Comparison of ENCODE assay signal across 16 cellular contexts in the genomic region with DNA sequence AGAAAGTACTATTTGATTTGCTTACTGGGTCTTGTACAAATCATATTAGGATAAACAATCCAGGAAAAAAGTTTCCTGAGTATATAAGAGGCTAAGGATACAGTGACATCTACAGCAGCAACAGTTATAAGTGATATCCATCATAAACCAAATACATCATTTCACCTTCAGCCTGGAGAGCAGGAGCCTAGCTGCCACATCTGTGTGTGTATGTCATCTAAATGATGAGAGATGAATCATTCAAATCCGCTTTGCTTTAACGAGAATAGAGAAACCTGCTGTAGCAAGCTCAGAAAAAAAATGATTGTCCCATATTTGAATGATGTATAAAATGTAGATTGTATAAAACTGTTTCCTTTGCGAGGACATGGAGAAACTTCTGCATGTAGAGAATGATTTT.
DNase-seq lines count a peak whose midpoint lies in the region; ATAC-seq and TF ChIP-seq lines count a peak whose summit lies in the region.
"Had no signal": no experiment of that assay in that cellular context is flagged by ENCODE, and none has a peak within 500 bp of the region (broad histone marks: within the 10 kb centered on the region; RNA-seq: fewer than 3 reads in every experiment).

No MANE protein-coding gene starts in this region.

- H3K79me2 ChIP-seq in SU-DHL-6 (ENCODE audit: insufficient read depth, low read length) = no peaks in the 10 kb centered on the region
- no peaks in the 10 kb centered on the region for H3K79me2 ChIP-seq in neural cell (replicated peaks; ENCODE audit: insufficient read depth, low read length)

- H3K27ac ChIP-seq in SU-DHL-6 (ENCODE audit: low read depth, low read length) = no peak overlapping the region
- H3K27ac ChIP-seq in neural cell (ENCODE audit: low read length) = no peak overlapping the region

- peak overlapping the region; percentile 32 for H2AFZ ChIP-seq in SU-DHL-6 (ENCODE audit: low read depth, low read length, severe bottlenecking)
- no peak overlapping the region for H2AFZ ChIP-seq in neural cell (ENCODE audit: low read depth, low read length)
- H2AFZ ChIP-seq: GM23338 had no signal

- H3K9ac ChIP-seq in SU-DHL-6 (ENCODE audit: low read length) (no peak overlapping the region), neural cell (ENCODE audit: low read length) (no peak overlapping the region)

- TF ChIP-seq EP300 in neural cell (conservative IDR thresholded peaks at IDR 0.05; ENCODE audit: poor library complexity, severe bottlenecking) = peak; percentile 17

- no peak for TF ChIP-seq RAD21 in neural cell (conservative IDR thresholded peaks at IDR 0.05)

- H3K9me2 ChIP-seq in SU-DHL-6 (replicated peaks; ENCODE audit: insufficient read depth, low read length) = no peaks in the 10 kb centered on the region
- no peaks in the 10 kb centered on the region for H3K9me2 ChIP-seq in neural cell (ENCODE audit: insufficient read depth, low read length)

- H3K4me2 ChIP-seq in SU-DHL-6 (ENCODE audit: low read depth, low read length, poor library complexity, severe bottlenecking) (no peak overlapping the region), neural cell (ENCODE audit: low read length) (no peak overlapping the region)
- H3K4me2 ChIP-seq: GM23338 had no signal

- ATAC-seq in HG03469 (IDR thresholded peaks at IDR 0.05; ENCODE audit: unreplicated experiment) = no peak
- ATAC-seq: GM12878, GM23338 had no signal

- H3K36me3 ChIP-seq in SU-DHL-6 (ENCODE audit: low read length) = no peaks in the 10 kb centered on the region
- H3K36me3 ChIP-seq in neural cell (ENCODE audit: insufficient read depth, low read length) = no peaks in the 10 kb centered on the region
- H3K36me3 ChIP-seq: HAP-1 had no signal

- no peaks in the 10 kb centered on the region for H3K27me3 ChIP-seq in SU-DHL-6 (ENCODE audit: low read length)
- H3K27me3 ChIP-seq in neural cell (ENCODE audit: insufficient read depth, low read depth, low read length) = no peaks in the 10 kb centered on the region

- H4K20me1 ChIP-seq in SU-DHL-6 (ENCODE audit: low read depth, low read length) = no peaks in the 10 kb centered on the region
- H4K20me1 ChIP-seq in neural cell (ENCODE audit: insufficient read depth) = no peaks in the 10 kb centered on the region

- DNase-seq in HT1080 (ENCODE audit: low read depth) (peak; percentile 27), NCI-H748 (lab: John Stamatoyannopoulos, UW; ENCODE audit: unreplicated experiment) (no peak)
- DNase-seq in activated CD8-positive, alpha-beta memory T cell treated with anti-CD3 and anti-CD28 coated beads for 24 hours = no peak
- DNase-seq: C1 segment of cervical spinal cord; Calu3; CD4-positive, alpha-beta memory T cell; COR-L47; DMS53; DMS79 treated with DMSO at 0.1 percent for 48 hours; HFFc6 had no signal

- H3K9me3 ChIP-seq in SU-DHL-6 (ENCODE audit: insufficient read depth, low read length) (no peaks in the 10 kb centered on the region), neural cell (ENCODE audit: low read length) (no peaks in the 10 kb centered on the region)
- H3K9me3 ChIP-seq: HAP-1 had no signal

- TF ChIP-seq CTCF in SU-DHL-6 (IDR thresholded peaks at IDR 0.05; ENCODE audit: insufficient read depth, low read length, poor library complexity, severe bottlenecking) = no peak
- no peak for TF ChIP-seq CTCF in neural cell (IDR thresholded peaks at IDR 0.05; ENCODE audit: poor library complexity, severe bottlenecking)

- H3F3A ChIP-seq in SU-DHL-6 (ENCODE audit: insufficient read depth) (no peaks in the 10 kb centered on the region), neural cell (ENCODE audit: insufficient read depth, low read length, poor library complexity, severe bottlenecking) (peaks cover 3% of the 10 kb centered on the region)

- no peak overlapping the region for H3K4me3 ChIP-seq in SU-DHL-6 (ENCODE audit: insufficient read depth, low read length, poor library complexity, severe bottlenecking)
- no peak overlapping the region for H3K4me3 ChIP-seq in neural cell (ENCODE audit: low read length)
- H3K4me3 ChIP-seq: GM12878, GM23338, HAP-1 had no signal

TF ChIP-seq in neural cell, 6 proteins besides CTCF, POLR2A, EP300 and RAD21:
- no peak for TF ChIP-seq TAF1 (IDR thresholded peaks at IDR 0.05; ENCODE audit: low read depth)
- TF ChIP-seq POLR2AphosphoS5 (IDR thresholded peaks at IDR 0.05) = no peak
- TF ChIP-seq MXI1 (conservative IDR thresholded peaks at IDR 0.05; ENCODE audit: poor library complexity, severe bottlenecking) = no peak
- TF ChIP-seq SMC3 (conservative IDR thresholded peaks at IDR 0.05; ENCODE audit: poor library complexity) = no peak
- TF ChIP-seq EZH2 (IDR thresholded peaks at IDR 0.05; ENCODE audit: borderline replicate concordance, insufficient read depth, low read length, poor library complexity, severe bottlenecking) = no peak
- TF ChIP-seq, protein P1, sequence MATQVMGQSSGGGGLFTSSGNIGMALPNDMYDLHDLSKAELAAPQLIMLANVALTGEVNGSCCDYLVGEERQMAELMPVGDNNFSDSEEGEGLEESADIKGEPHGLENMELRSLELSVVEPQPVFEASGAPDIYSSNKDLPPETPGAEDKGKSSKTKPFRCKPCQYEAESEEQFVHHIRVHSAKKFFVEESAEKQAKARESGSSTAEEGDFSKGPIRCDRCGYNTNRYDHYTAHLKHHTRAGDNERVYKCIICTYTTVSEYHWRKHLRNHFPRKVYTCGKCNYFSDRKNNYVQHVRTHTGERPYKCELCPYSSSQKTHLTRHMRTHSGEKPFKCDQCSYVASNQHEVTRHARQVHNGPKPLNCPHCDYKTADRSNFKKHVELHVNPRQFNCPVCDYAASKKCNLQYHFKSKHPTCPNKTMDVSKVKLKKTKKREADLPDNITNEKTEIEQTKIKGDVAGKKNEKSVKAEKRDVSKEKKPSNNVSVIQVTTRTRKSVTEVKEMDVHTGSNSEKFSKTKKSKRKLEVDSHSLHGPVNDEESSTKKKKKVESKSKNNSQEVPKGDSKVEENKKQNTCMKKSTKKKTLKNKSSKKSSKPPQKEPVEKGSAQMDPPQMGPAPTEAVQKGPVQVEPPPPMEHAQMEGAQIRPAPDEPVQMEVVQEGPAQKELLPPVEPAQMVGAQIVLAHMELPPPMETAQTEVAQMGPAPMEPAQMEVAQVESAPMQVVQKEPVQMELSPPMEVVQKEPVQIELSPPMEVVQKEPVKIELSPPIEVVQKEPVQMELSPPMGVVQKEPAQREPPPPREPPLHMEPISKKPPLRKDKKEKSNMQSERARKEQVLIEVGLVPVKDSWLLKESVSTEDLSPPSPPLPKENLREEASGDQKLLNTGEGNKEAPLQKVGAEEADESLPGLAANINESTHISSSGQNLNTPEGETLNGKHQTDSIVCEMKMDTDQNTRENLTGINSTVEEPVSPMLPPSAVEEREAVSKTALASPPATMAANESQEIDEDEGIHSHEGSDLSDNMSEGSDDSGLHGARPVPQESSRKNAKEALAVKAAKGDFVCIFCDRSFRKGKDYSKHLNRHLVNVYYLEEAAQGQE (IDR thresholded peaks at IDR 0.05; ENCODE audit: borderline replicate concordance) = no peak
